Comparison of ENCODE assay signal across 8 cellular contexts in the genomic region with DNA sequence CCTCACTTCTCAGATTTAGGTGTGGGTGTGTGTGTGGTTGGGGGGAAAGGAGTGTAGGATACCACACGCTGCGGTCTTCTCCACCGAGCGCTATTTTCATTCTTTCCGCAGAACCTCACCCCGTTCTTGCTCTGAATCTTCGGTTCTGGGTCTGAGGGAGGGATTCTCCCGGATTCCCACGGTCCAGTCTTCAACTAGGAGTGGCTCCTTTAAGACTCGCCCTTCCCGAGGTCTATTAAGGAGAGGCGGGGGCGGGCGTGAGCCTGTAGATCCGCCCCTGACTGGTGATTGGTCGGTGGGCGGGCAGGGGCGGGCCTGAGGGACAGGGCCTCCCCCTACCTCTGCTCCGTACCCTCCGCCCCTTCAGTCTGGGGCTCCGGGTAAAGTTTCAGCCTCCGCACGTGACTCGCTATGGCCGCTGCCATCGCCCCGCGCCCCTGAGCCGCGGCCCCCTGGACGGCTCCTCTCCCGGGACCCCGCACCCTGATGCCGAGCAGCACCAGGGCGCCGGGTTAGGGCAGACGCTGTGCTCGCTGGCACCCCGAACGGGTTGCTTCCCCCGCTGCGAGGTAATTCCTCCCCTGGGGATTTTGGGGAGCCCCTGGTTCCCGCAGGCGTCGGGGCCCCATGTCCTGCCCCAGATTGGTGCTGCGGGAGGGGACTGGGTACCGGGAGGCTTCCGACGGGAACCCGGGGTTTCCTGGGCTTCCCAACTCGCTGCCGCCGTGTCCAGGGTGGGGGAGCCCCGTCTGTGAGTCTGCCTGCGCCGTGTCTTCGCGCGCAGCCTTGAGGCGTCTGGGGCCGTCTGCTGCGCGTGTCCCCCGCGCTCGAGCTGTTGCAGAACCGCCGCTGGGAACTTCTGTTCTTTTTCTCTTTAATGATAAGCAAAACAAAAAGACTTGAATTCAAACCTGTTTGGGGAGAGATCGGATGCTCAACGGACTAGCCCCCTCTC. TPM values are rescaled to one million over a fixed set of nuclear protein-coding genes. Genes with fewer than 3 reads are reported as not detected.
DNase-seq lines count a peak whose midpoint lies in the region; ATAC-seq, FAIRE-seq and TF ChIP-seq lines count a peak whose summit lies in the region.

No MANE protein-coding gene starts in this region.

- TSS peak; percentile 63 for BruUV-seq in A673 (replicated peaks; lab: Mats Ljungman, UMichigan)

- H3K27me3 ChIP-seq in A673 (replicated peaks; ENCODE audit: insufficient read depth, low read depth, low read length, poor library complexity) (no peaks in the 10 kb centered on the region), bronchial epithelial cell (ENCODE audit: control insufficient read depth, insufficient read depth, low read length) (no peaks in the 10 kb centered on the region), spleen (replicated peaks in 1 of 7) (no peaks in the 10 kb centered on the region)

- whole genome bisulfite sequencing in spleen, 5 donors = 0 to 1% (median 0%) methylated on average over 41 to 70 of the region's 70 CpGs

- no peaks in the 10 kb centered on the region for H3K36me3 Mint-ChIP-seq in WTC11

- peak overlapping the region; percentile 90 for H3K4me3 Mint-ChIP-seq in WTC11

- peak in 1 of 3 donors; percentile 16 for TF ChIP-seq POLR2A in spleen (IDR thresholded peaks at IDR 0.05)

- H3K9me3 Mint-ChIP-seq in WTC11 = no peaks in the 10 kb centered on the region

- H3K4me1 Mint-ChIP-seq in WTC11 = peaks cover 74% of the 10 kb centered on the region

- H3K4me3 ChIP-seq in A673 (ENCODE audit: low read depth, low read length, poor library complexity, severe bottlenecking) (peak overlapping the region; percentile 71), bronchial epithelial cell (ENCODE audit: low read depth, low read length) (peak overlapping the region; percentile 90), spleen (peak overlapping the region; percentile 85 to 100 (median 98))

- H3K27ac ChIP-seq in A673 (ENCODE audit: low read depth, low read length, poor library complexity, severe bottlenecking) = peak overlapping the region; percentile 78
- peak overlapping the region; percentile 83 to 97 (median 92) for H3K27ac ChIP-seq in spleen

- H3K27me3 Mint-ChIP-seq in WTC11 (ENCODE audit: low read depth) = peaks cover 22% of the 10 kb centered on the region

- intact Hi-C loops in A673 (cut with micrococcal nuclease; ENCODE audit: unreplicated experiment) = no loop called here
- intact Hi-C loops in spleen (cut with DNase I; ENCODE audit: low total_unique reads) = no loop called here

- H3K36me3 ChIP-seq in A673 (ENCODE audit: insufficient read depth, low read length, poor library complexity, severe bottlenecking) (no peaks in the 10 kb centered on the region), bronchial epithelial cell (ENCODE audit: control insufficient read depth, insufficient read depth, low read length) (peaks cover 1% of the 10 kb centered on the region), spleen (no peaks in the 10 kb centered on the region)

- no peak for TF ChIP-seq CTCF in A673 (conservative IDR thresholded peaks at IDR 0.05; ENCODE audit: low read depth, low read length)
- no peak for TF ChIP-seq CTCF in WTC11 (IDR thresholded peaks at IDR 0.05)
- TF ChIP-seq CTCF in bronchial epithelial cell (IDR thresholded peaks at IDR 0.05; ENCODE audit: insufficient read depth, low read length, severe bottlenecking) = no peak
- peak in 3 of 11 experiments; percentile 4 to 22 (median 5) for TF ChIP-seq CTCF in spleen (IDR thresholded peaks at IDR 0.05 in 8 of 11, conservative IDR thresholded peaks at IDR 0.05 in 3 of 11)

- H3K9me3 ChIP-seq in A673 (ENCODE audit: low read depth, low read length, poor library complexity, severe bottlenecking) = no peaks in the 10 kb centered on the region
- H3K9me3 ChIP-seq in spleen = no peaks in the 10 kb centered on the region

- H3K4me1 ChIP-seq in A673 (ENCODE audit: insufficient read depth, low read length, poor library complexity, severe bottlenecking) = peaks cover 51% of the 10 kb centered on the region
- peaks cover 60 to 99% (median 92%) of the 10 kb centered on the region in 6 donors for H3K4me1 ChIP-seq in spleen

- H3K27ac Mint-ChIP-seq in WTC11 = peak overlapping the region; percentile 97

- peak; percentile 94 for DNase-seq in A673 (ENCODE audit: low spot score)
- peak; percentile 68 for DNase-seq in NCI-H2196 treated with DMSO at 0.1 percent for 48 hours (lab: John Stamatoyannopoulos, UW; ENCODE audit: unreplicated experiment)
- peak; percentile 96 for DNase-seq in WTC11 (ENCODE audit: low spot score)
- DNase-seq in bronchial epithelial cell (ENCODE audit: low read depth) = peak; percentile 86
- peak; percentile 97 for DNase-seq in iris pigment epithelial cell (ENCODE audit: low read depth)
- DNase-seq in spleen = peak; percentile 99

- CTCF ChIA-PET in A673 (lab: Charles Lee) (interaction anchor here (0.6 to 1.5 kb wide), 4 partner anchors 11 to 869 kb away, joined by 3 to 23 read pairs (median 4); no protein-coding TSS in a partner anchor), WTC11 (lab: Charles Lee) (interaction anchor here (0.7 to 3.5 kb wide), 43 partner anchors 8 to 1421 kb away, joined by 3 to 117 read pairs (median 4); a partner anchor contains a TSS)

- ATAC-seq in GM18867 (IDR thresholded peaks at IDR 0.05; ENCODE audit: unreplicated experiment) (peak; percentile 59), HG03103 (IDR thresholded peaks at IDR 0.05; ENCODE audit: low read depth, unreplicated experiment) (peak; percentile 55), WTC11 (peak; percentile 93)

- no peak for FAIRE-seq in bronchial epithelial cell (lab: Jason Lieb, UNC)

- POLR2A ChIA-PET in A673 (lab: Charles Lee; ENCODE audit: low non-redundant PET) = interaction anchor here (1.0 kb wide), 1 partner anchor 11 kb away, joined by 13 read pairs; no protein-coding TSS in a partner anchor
- POLR2A ChIA-PET in WTC11 (lab: Charles Lee) = interaction anchor here (1.0 to 2.0 kb wide), 5 partner anchors 9 to 30 kb away, joined by 3 to 17 read pairs (median 5); no protein-coding TSS in a partner anchor

TF ChIP-seq in WTC11, 78 proteins besides CTCF, POLR2A, EP300 and RAD21 (continues in another document):
- TF ChIP-seq, protein P1, sequence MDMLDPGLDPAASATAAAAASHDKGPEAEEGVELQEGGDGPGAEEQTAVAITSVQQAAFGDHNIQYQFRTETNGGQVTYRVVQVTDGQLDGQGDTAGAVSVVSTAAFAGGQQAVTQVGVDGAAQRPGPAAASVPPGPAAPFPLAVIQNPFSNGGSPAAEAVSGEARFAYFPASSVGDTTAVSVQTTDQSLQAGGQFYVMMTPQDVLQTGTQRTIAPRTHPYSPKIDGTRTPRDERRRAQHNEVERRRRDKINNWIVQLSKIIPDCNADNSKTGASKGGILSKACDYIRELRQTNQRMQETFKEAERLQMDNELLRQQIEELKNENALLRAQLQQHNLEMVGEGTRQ (CRISPR knock-in tag; IDR thresholded peaks at IDR 0.05) = peak; percentile 95
- TF ChIP-seq, protein P2, sequence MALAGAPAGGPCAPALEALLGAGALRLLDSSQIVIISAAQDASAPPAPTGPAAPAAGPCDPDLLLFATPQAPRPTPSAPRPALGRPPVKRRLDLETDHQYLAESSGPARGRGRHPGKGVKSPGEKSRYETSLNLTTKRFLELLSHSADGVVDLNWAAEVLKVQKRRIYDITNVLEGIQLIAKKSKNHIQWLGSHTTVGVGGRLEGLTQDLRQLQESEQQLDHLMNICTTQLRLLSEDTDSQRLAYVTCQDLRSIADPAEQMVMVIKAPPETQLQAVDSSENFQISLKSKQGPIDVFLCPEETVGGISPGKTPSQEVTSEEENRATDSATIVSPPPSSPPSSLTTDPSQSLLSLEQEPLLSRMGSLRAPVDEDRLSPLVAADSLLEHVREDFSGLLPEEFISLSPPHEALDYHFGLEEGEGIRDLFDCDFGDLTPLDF (CRISPR knock-in tag; IDR thresholded peaks at IDR 0.05) = no peak
- TF ChIP-seq NR1H2 (CRISPR knock-in tag; IDR thresholded peaks at IDR 0.05) (no peak), ZNF423 (CRISPR knock-in tag; IDR thresholded peaks at IDR 0.05) (peak; percentile 73), TEAD1 (CRISPR knock-in tag; IDR thresholded peaks at IDR 0.05) (0 out of 2 replicates have a peak, but pooled peaks have one; percentile 12), ZNF138 (CRISPR knock-in tag; conservative IDR thresholded peaks at IDR 0.05) (no peak), ZNF671 (CRISPR knock-in tag; IDR thresholded peaks at IDR 0.05) (no peak), ZNF121 (CRISPR knock-in tag; IDR thresholded peaks at IDR 0.05) (no peak), ETV6 (CRISPR knock-in tag; IDR thresholded peaks at IDR 0.05) (peak; percentile 21; the same call in 1 of the 2 replicates)
- TF ChIP-seq, protein P3, sequence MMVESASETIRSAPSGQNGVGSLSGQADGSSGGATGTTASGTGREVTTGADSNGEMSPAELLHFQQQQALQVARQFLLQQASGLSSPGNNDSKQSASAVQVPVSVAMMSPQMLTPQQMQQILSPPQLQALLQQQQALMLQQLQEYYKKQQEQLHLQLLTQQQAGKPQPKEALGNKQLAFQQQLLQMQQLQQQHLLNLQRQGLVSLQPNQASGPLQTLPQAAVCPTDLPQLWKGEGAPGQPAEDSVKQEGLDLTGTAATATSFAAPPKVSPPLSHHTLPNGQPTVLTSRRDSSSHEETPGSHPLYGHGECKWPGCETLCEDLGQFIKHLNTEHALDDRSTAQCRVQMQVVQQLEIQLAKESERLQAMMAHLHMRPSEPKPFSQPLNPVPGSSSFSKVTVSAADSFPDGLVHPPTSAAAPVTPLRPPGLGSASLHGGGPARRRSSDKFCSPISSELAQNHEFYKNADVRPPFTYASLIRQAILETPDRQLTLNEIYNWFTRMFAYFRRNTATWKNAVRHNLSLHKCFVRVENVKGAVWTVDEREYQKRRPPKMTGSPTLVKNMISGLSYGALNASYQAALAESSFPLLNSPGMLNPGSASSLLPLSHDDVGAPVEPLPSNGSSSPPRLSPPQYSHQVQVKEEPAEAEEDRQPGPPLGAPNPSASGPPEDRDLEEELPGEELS (CRISPR knock-in tag; IDR thresholded peaks at IDR 0.05) = peak; percentile 32; the same call in 1 of the 2 replicates

RNA-seq across cellular contexts. Expression of a gene that starts 9.2 kb away (rescaled TPM):
- total RNA-seq in A673 (2021) = 25.4 and 30.3 TPM in 2 replicates
- total RNA-seq in WTC11 (2021) = 14.3 to 20.7 TPM (median 15.8 TPM) in 3 replicates
- total RNA-seq in bronchial epithelial cell = 1.3 and 2.3 TPM in 2 replicates
- total RNA-seq in spleen = 10 to 100 TPM; 56.6 to 95.1 (median 71.2) TPM
- polyA plus RNA-seq in spleen = 10 to 100 TPM; 13.3 to 28.3 (median 14.8) TPM

RNA-seq across cellular contexts. Expression of a gene that starts 30.5 kb away (rescaled TPM):
- total RNA-seq in A673 (2021) (82.6 and 85.7 TPM in 2 replicates), WTC11 (2021) (85.9 to 125 TPM (median 87.9 TPM) in 3 replicates), bronchial epithelial cell (3.4 and 4.6 TPM in 2 replicates), spleen (10 to 100 TPM in 2 of 7 donors, 1 to 10 TPM in 5; 4.2 to 11.6 (median 5.7) TPM)
- polyA plus RNA-seq in spleen = 1 to 10 TPM; 1.2 to 4.8 (median 4.1) TPM

RNA-seq across cellular contexts. Expression of a gene that starts 46.4 kb away (rescaled TPM):
- not detected in 2 replicates for total RNA-seq in A673 (2021)
- total RNA-seq in WTC11 (2021) = 1.4 to 2.3 TPM (median 2.0 TPM) in 3 replicates
- total RNA-seq in bronchial epithelial cell = 0.13 and 0.53 TPM in 2 replicates
- 10 to 100 TPM in 4 of 7 donors, 1 to 10 TPM in 3; 7.3 to 15.0 (median 10.4) TPM for total RNA-seq in spleen
- 1 to 10 TPM in 1 of 3 donors, under 1 TPM in 2; 0.20 to 1.1 (median 0.33) TPM for polyA plus RNA-seq in spleen

Comparison
In these comparisons a context has a peak if more than half of its experiments do, and no peak if none do; other contexts are left out.
1. Peak in every context shown above with its lines: DNase-seq, ATAC-seq, H3K4me3 ChIP-seq and H3K27ac ChIP-seq.